9 cellular contexts compared by ENCODE assay signal in genomic region chr12:53221203-53222076, GRCh38. TPM values are rescaled to one million over a fixed set of nuclear protein-coding genes. Genes with fewer than 3 reads are reported as not detected.
DNase-seq lines count a peak whose midpoint lies in the region; ATAC-seq, FAIRE-seq and TF ChIP-seq lines count a peak whose summit lies in the region.
"Had no signal": no experiment of that assay in that cellular context is flagged by ENCODE, and none has a peak within 500 bp of the region (broad histone marks: within the 10 kb centered on the region; RNA-seq: fewer than 3 reads in every experiment).

No MANE protein-coding gene starts in this region.

- no peaks in the 10 kb centered on the region for H3K9me3 ChIP-seq in HepG2 (ENCODE audit: low read length)

- H3K79me2 ChIP-seq in HepG2 (ENCODE audit: insufficient read depth, low read length), result no peaks in the 10 kb centered on the region

- BruUV-seq in Calu3 (replicated peaks; lab: Mats Ljungman, UMichigan), result no TSS peak
- TSS peak; percentile 73 for BruUV-seq in HepG2 (replicated peaks; lab: Mats Ljungman, UMichigan)

- TF ChIP-seq POLR2A in HepG2 (IDR thresholded peaks at IDR 0.05; ENCODE audit: insufficient read depth in 1 of 2, low read depth in 2 of 2, low read length in 2 of 2), result peak; percentile 51 to 67

- ATAC-seq in GM19397 (IDR thresholded peaks at IDR 0.05; ENCODE audit: unreplicated experiment), result peak; percentile 30
- peak; percentile 70 for ATAC-seq in HepG2
- ATAC-seq in GM18858 (IDR thresholded peaks at IDR 0.05; ENCODE audit: unreplicated experiment), result no peak

- peak overlapping the region; percentile 75 to 89 (median 89) for H3K4me3 ChIP-seq in HepG2 (replicated peaks in 1 of 3; ENCODE audit: insufficient read depth in 1 of 3, low read depth in 2 of 3, low read length in 3 of 3)

- H3K27ac Mint-ChIP-seq in Calu3 (ENCODE audit: unreplicated experiment), result peak overlapping the region; percentile 98

- H3K4me1 Mint-ChIP-seq in Calu3 (ENCODE audit: low read depth, unreplicated experiment), result peaks cover 57% of the 10 kb centered on the region

- no peak overlapping the region for H2AFZ ChIP-seq in HepG2 (ENCODE audit: low read length)

- peaks cover 40% of the 10 kb centered on the region for H3K36me3 Mint-ChIP-seq in Calu3 (ENCODE audit: insufficient read depth, unreplicated experiment)

- TF ChIP-seq CTCF in Calu3 (IDR thresholded peaks at IDR 0.05; ENCODE audit: unreplicated experiment) (no peak), HepG2 (CRISPR knock-in tag; IDR thresholded peaks at IDR 0.05) (peak; percentile 70)

- TF ChIP-seq EP300 in HepG2 (IDR thresholded peaks at IDR 0.05; ENCODE audit: low read depth in 2 of 2, low read length in 2 of 2), result no peak
- no peak for TF ChIP-seq EP300 in HepG2 (CRISPR knock-in tag; IDR thresholded peaks at IDR 0.05; ENCODE audit: borderline replicate concordance)

- no peaks in the 10 kb centered on the region for H3K36me3 ChIP-seq in HepG2 (replicated peaks in 1 of 2; ENCODE audit: control insufficient read depth in 1 of 2, insufficient read depth in 2 of 2, low read length in 2 of 2)

- in situ Hi-C loops in HepG2 (cut with HindIII; ENCODE audit: extremely low pct_ligation_motif_present, low pct_unique_long_range_greater_than_20kb), result no loop called here

- peak overlapping the region; percentile 88 for H3K27ac ChIP-seq in HepG2 (ENCODE audit: extremely low read length, insufficient read depth, low read length)

- H3K4me3 Mint-ChIP-seq in Calu3 (ENCODE audit: low read depth, unreplicated experiment), result peak overlapping the region; percentile 85

- H3K9ac ChIP-seq in HepG2 (ENCODE audit: insufficient read depth, low read depth, low read length), result peak overlapping the region; percentile 85

- no peaks in the 10 kb centered on the region for H4K20me1 ChIP-seq in HepG2 (ENCODE audit: insufficient read depth, low read length)

- POLR2A ChIA-PET in HepG2 (lab: Yijun Ruan, JAX), result interaction anchor here (2.1 to 3.7 kb wide), 5 partner anchors 9 to 119 kb away, joined by 7 to 17 read pairs (median 14); partner anchors contain the start of genes AAAS, PFDN5 and SOAT2

- intact Hi-C loops in Calu3 (cut with micrococcal nuclease; ENCODE audit: unreplicated experiment), result no loop called here
- intact Hi-C loops in HepG2 (cut with micrococcal nuclease; ENCODE audit: unreplicated experiment), result loop anchor here (5.0 kb wide), 1 partner anchor 76 kb away; the partner anchor contains the start of genes MYG1 and PFDN5

- H3K9me3 Mint-ChIP-seq in Calu3 (ENCODE audit: low read depth, unreplicated experiment), result no peaks in the 10 kb centered on the region

- H3K4me1 ChIP-seq in HepG2 (ENCODE audit: insufficient read depth, low read length), result peaks cover 66% of the 10 kb centered on the region

- H3K27me3 Mint-ChIP-seq in Calu3 (ENCODE audit: unreplicated experiment), result no peaks in the 10 kb centered on the region

- peaks cover 0 to 23% of the 10 kb centered on the region in 2 experiments; a peak in 4 of 5 replicates for H3K27me3 ChIP-seq in HepG2 (ENCODE audit: control insufficient read depth in 1 of 2, insufficient read depth in 2 of 2, low read length in 2 of 2)

- CTCF ChIA-PET in Calu3 (lab: Charles Lee) (interaction anchor here (0.6 to 1.0 kb wide), 2 partner anchors 9 to 46 kb away, joined by 5 to 8 read pairs; partner anchors contain the start of gene ESPL1), HepG2 (lab: Yijun Ruan, JAX; ENCODE audit: low intra/inter-chr PET ratio, low total read pairs) (no interaction called here)

- 3% methylated on average over 25 of the region's 71 CpGs for WGBS in HepG2 (ENCODE audit: low lambda C conversion rate)

- DNase-seq in Calu3 (peak; percentile 74), HTR-8/SVneo (ENCODE audit: insufficient read length, low spot score) (peak; percentile 77), T1000 (lab: John Stamatoyannopoulos, UW) (peak; percentile 49), dermis blood vessel endothelial cell (peak; percentile 66), HepG2 (ENCODE audit: low spot score) (peak; percentile 77)
- peak; percentile 53 for DNase-seq in stimulated activated naive CD4-positive, alpha-beta T cell treated with Interleukin-2 at 50 U/mL for 16 hours (lab: John Stamatoyannopoulos, UW)

- FAIRE-seq in HTR-8/SVneo (lab: Jason Lieb, UNC), result no peak
- FAIRE-seq in HepG2 (lab: Jason Lieb, UNC), result no peak
- FAIRE-seq: endometrium had no signal

- peak overlapping the region; percentile 100 for H3K4me2 ChIP-seq in HepG2 (ENCODE audit: low read depth, low read length)

- TF ChIP-seq RAD21 in HepG2 (CRISPR knock-in tag; IDR thresholded peaks at IDR 0.05), result peak; percentile 26; the same call in 1 of the 2 replicates

RNA-seq across cellular contexts. Expression of gene RARG, which starts 10.6 kb away (rescaled TPM):
- total RNA-seq in Calu3 (2022) (36.7 and 43.0 TPM in 2 replicates), dermis blood vessel endothelial cell (11.7 and 17.7 TPM in 2 replicates), HepG2 (2016; rRNA removed; fragmentation: Illumina TruSeq; extraction: Trizol) (0.77 and 0.91 TPM in 2 replicates)
- 0.18 and 0.91 TPM in 2 replicates for total RNA-seq in HepG2 (2016; cell fraction: cytosol; rRNA removed; fragmentation: Illumina TruSeq; extraction: Trizol; ENCODE audit: low read depth)
- 0.49 and 1.3 TPM in 2 replicates for total RNA-seq in HepG2 (2016; cell fraction: insoluble cytoplasmic fraction; rRNA removed; fragmentation: Illumina TruSeq; extraction: Trizol)
- total RNA-seq in HepG2 (2016; cell fraction: membrane; rRNA removed; fragmentation: Illumina TruSeq; extraction: Trizol), result 0.90 and 1.1 TPM in 2 replicates
- total RNA-seq in HepG2 (2016; cell fraction: nucleus; rRNA removed; fragmentation: Illumina TruSeq; extraction: Trizol), result 0.72 and 1.5 TPM in 2 replicates
- 1.5 and 1.6 TPM in 2 replicates for polyA plus RNA-seq in HepG2 (2011; rRNA removed)
- polyA plus RNA-seq in HepG2 (2011; cell fraction: cytosol; rRNA removed), result 0.87 and 1.9 TPM in 2 replicates
- polyA plus RNA-seq in HepG2 (2011; cell fraction: nucleus; rRNA removed), result 3.2 and 4.1 TPM in 2 replicates
- polyA plus RNA-seq in HepG2 (2012), result 0.89 and 0.92 TPM in 2 replicates
- polyA plus RNA-seq in HepG2 (2016; cell fraction: cytosol; fragmentation: Illumina TruSeq; extraction: Trizol; ENCODE audit: low read depth), result 0.21 and 0.27 TPM in 2 replicates
- 1.0 and 1.1 TPM in 2 replicates for polyA plus RNA-seq in HepG2 (2016; cell fraction: insoluble cytoplasmic fraction; fragmentation: Illumina TruSeq; extraction: Trizol; ENCODE audit: low read depth)
- polyA plus RNA-seq in HepG2 (2016; cell fraction: membrane; fragmentation: Illumina TruSeq; extraction: Trizol; ENCODE audit: low read depth), result 0.57 and 0.81 TPM in 2 replicates
- polyA plus RNA-seq in HepG2 (2016; cell fraction: nucleus; fragmentation: Illumina TruSeq; extraction: Trizol; ENCODE audit: insufficient read depth, low read depth), result 2.2 and 2.3 TPM in 2 replicates
- polyA minus RNA-seq in HepG2 (2011; rRNA and poly(A)+ RNA removed; ENCODE audit: low replicate concordance), result 4.0 and 33.4 TPM in 2 replicates
- 0.99 and 1.1 TPM in 2 replicates for polyA minus RNA-seq in HepG2 (2011; cell fraction: cytosol; rRNA and poly(A)+ RNA removed)
- polyA minus RNA-seq in HepG2 (2011; cell fraction: nucleus; rRNA and poly(A)+ RNA removed), result 0.25 and 1.7 TPM in 2 replicates

RNA-seq across cellular contexts. Expression of gene ITGB7, which starts 14.4 kb away (rescaled TPM):
- 4.3 and 5.0 TPM in 2 replicates for total RNA-seq in Calu3 (2022)
- total RNA-seq in dermis blood vessel endothelial cell, result 0.19 and 0.34 TPM in 2 replicates
- 0.13 and 0.18 TPM in 2 replicates for total RNA-seq in HepG2 (2016; rRNA removed; fragmentation: Illumina TruSeq; extraction: Trizol)
- total RNA-seq in HepG2 (2016; cell fraction: cytosol; rRNA removed; fragmentation: Illumina TruSeq; extraction: Trizol; ENCODE audit: low read depth), result not detected in 2 replicates
- 0.32 TPM in 1 of 2 replicates, not detected in the other for total RNA-seq in HepG2 (2016; cell fraction: insoluble cytoplasmic fraction; rRNA removed; fragmentation: Illumina TruSeq; extraction: Trizol)
- total RNA-seq in HepG2 (2016; cell fraction: membrane; rRNA removed; fragmentation: Illumina TruSeq; extraction: Trizol), result not detected in 2 replicates
- not detected in 2 replicates for total RNA-seq in HepG2 (2016; cell fraction: nucleus; rRNA removed; fragmentation: Illumina TruSeq; extraction: Trizol)
- 0.14 and 0.16 TPM in 2 replicates for polyA plus RNA-seq in HepG2 (2011; rRNA removed)
- 0.09 and 0.13 TPM in 2 replicates for polyA plus RNA-seq in HepG2 (2011; cell fraction: cytosol; rRNA removed)
- 0.39 and 0.40 TPM in 2 replicates for polyA plus RNA-seq in HepG2 (2011; cell fraction: nucleus; rRNA removed)
- polyA plus RNA-seq in HepG2 (2012), result 0.20 and 0.30 TPM in 2 replicates
- not detected in 2 replicates for polyA plus RNA-seq in HepG2 (2016; cell fraction: cytosol; fragmentation: Illumina TruSeq; extraction: Trizol; ENCODE audit: low read depth)
- polyA plus RNA-seq in HepG2 (2016; cell fraction: insoluble cytoplasmic fraction; fragmentation: Illumina TruSeq; extraction: Trizol; ENCODE audit: low read depth), result 0.33 TPM in 1 of 2 replicates, not detected in the other
- not detected in 2 replicates for polyA plus RNA-seq in HepG2 (2016; cell fraction: membrane; fragmentation: Illumina TruSeq; extraction: Trizol; ENCODE audit: low read depth)
- 0.20 TPM in 1 of 2 replicates, not detected in the other for polyA plus RNA-seq in HepG2 (2016; cell fraction: nucleus; fragmentation: Illumina TruSeq; extraction: Trizol; ENCODE audit: insufficient read depth, low read depth)
- 0.40 and 2.6 TPM in 2 replicates for polyA minus RNA-seq in HepG2 (2011; rRNA and poly(A)+ RNA removed; ENCODE audit: low replicate concordance)
- polyA minus RNA-seq in HepG2 (2011; cell fraction: cytosol; rRNA and poly(A)+ RNA removed), result not detected in 2 replicates
- not detected in 2 replicates for polyA minus RNA-seq in HepG2 (2011; cell fraction: nucleus; rRNA and poly(A)+ RNA removed)

RNA-seq across cellular contexts. Expression of gene CSAD, which starts 40.7 kb away (rescaled TPM):
- total RNA-seq in Calu3 (2022) (12.2 and 24.0 TPM in 2 replicates), dermis blood vessel endothelial cell (2.9 and 6.5 TPM in 2 replicates), HepG2 (2016; rRNA removed; fragmentation: Illumina TruSeq; extraction: Trizol) (2.7 and 7.2 TPM in 2 replicates)
- total RNA-seq in HepG2 (2016; cell fraction: cytosol; rRNA removed; fragmentation: Illumina TruSeq; extraction: Trizol; ENCODE audit: low read depth), result 3.9 and 6.0 TPM in 2 replicates
- total RNA-seq in HepG2 (2016; cell fraction: insoluble cytoplasmic fraction; rRNA removed; fragmentation: Illumina TruSeq; extraction: Trizol), result 1.3 and 7.7 TPM in 2 replicates
- 2.3 TPM in 2 replicates for total RNA-seq in HepG2 (2016; cell fraction: membrane; rRNA removed; fragmentation: Illumina TruSeq; extraction: Trizol)
- total RNA-seq in HepG2 (2016; cell fraction: nucleus; rRNA removed; fragmentation: Illumina TruSeq; extraction: Trizol), result 12.9 and 16.2 TPM in 2 replicates
- 23.5 and 25.2 TPM in 2 replicates for polyA plus RNA-seq in HepG2 (2011; rRNA removed)
- polyA plus RNA-seq in HepG2 (2011; cell fraction: cytosol; rRNA removed), result 4.3 and 5.6 TPM in 2 replicates
- 112 and 125 TPM in 2 replicates for polyA plus RNA-seq in HepG2 (2011; cell fraction: nucleus; rRNA removed)
- polyA plus RNA-seq in HepG2 (2012), result 10.0 and 10.8 TPM in 2 replicates
- polyA plus RNA-seq in HepG2 (2016; cell fraction: cytosol; fragmentation: Illumina TruSeq; extraction: Trizol; ENCODE audit: low read depth), result 0.41 and 0.44 TPM in 2 replicates
- 2.9 and 3.3 TPM in 2 replicates for polyA plus RNA-seq in HepG2 (2016; cell fraction: insoluble cytoplasmic fraction; fragmentation: Illumina TruSeq; extraction: Trizol; ENCODE audit: low read depth)
- polyA plus RNA-seq in HepG2 (2016; cell fraction: membrane; fragmentation: Illumina TruSeq; extraction: Trizol; ENCODE audit: low read depth), result 1.2 TPM in 2 replicates
- 64.6 and 67.6 TPM in 2 replicates for polyA plus RNA-seq in HepG2 (2016; cell fraction: nucleus; fragmentation: Illumina TruSeq; extraction: Trizol; ENCODE audit: insufficient read depth, low read depth)
- 12.1 and 29.8 TPM in 2 replicates for polyA minus RNA-seq in HepG2 (2011; rRNA and poly(A)+ RNA removed; ENCODE audit: low replicate concordance)
- 1.8 and 1.9 TPM in 2 replicates for polyA minus RNA-seq in HepG2 (2011; cell fraction: cytosol; rRNA and poly(A)+ RNA removed)
- polyA minus RNA-seq in HepG2 (2011; cell fraction: nucleus; rRNA and poly(A)+ RNA removed), result 20.1 and 26.4 TPM in 2 replicates

RNA-seq across cellular contexts. Expression of gene ZNF740, which starts 40.9 kb away (rescaled TPM):
- total RNA-seq in Calu3 (2022) (30.3 and 32.7 TPM in 2 replicates), dermis blood vessel endothelial cell (13.0 and 14.5 TPM in 2 replicates), HepG2 (2016; rRNA removed; fragmentation: Illumina TruSeq; extraction: Trizol) (15.0 and 16.9 TPM in 2 replicates)
- 2.4 and 4.8 TPM in 2 replicates for total RNA-seq in HepG2 (2016; cell fraction: cytosol; rRNA removed; fragmentation: Illumina TruSeq; extraction: Trizol; ENCODE audit: low read depth)
- total RNA-seq in HepG2 (2016; cell fraction: insoluble cytoplasmic fraction; rRNA removed; fragmentation: Illumina TruSeq; extraction: Trizol), result 13.9 and 16.1 TPM in 2 replicates
- 11.3 and 11.8 TPM in 2 replicates for total RNA-seq in HepG2 (2016; cell fraction: membrane; rRNA removed; fragmentation: Illumina TruSeq; extraction: Trizol)
- 20.9 and 23.7 TPM in 2 replicates for total RNA-seq in HepG2 (2016; cell fraction: nucleus; rRNA removed; fragmentation: Illumina TruSeq; extraction: Trizol)
- 19.0 and 22.0 TPM in 2 replicates for polyA plus RNA-seq in HepG2 (2011; rRNA removed)
- polyA plus RNA-seq in HepG2 (2011; cell fraction: cytosol; rRNA removed), result 7.2 and 8.9 TPM in 2 replicates
- 49.3 and 50.2 TPM in 2 replicates for polyA plus RNA-seq in HepG2 (2011; cell fraction: nucleus; rRNA removed)
- 15.4 and 16.5 TPM in 2 replicates for polyA plus RNA-seq in HepG2 (2012)
- 1.4 and 2.0 TPM in 2 replicates for polyA plus RNA-seq in HepG2 (2016; cell fraction: cytosol; fragmentation: Illumina TruSeq; extraction: Trizol; ENCODE audit: low read depth)
- polyA plus RNA-seq in HepG2 (2016; cell fraction: insoluble cytoplasmic fraction; fragmentation: Illumina TruSeq; extraction: Trizol; ENCODE audit: low read depth), result 11.3 and 12.0 TPM in 2 replicates
- 4.1 and 5.8 TPM in 2 replicates for polyA plus RNA-seq in HepG2 (2016; cell fraction: membrane; fragmentation: Illumina TruSeq; extraction: Trizol; ENCODE audit: low read depth)
- polyA plus RNA-seq in HepG2 (2016; cell fraction: nucleus; fragmentation: Illumina TruSeq; extraction: Trizol; ENCODE audit: insufficient read depth, low read depth), result 21.2 and 25.1 TPM in 2 replicates
- polyA minus RNA-seq in HepG2 (2011; rRNA and poly(A)+ RNA removed; ENCODE audit: low replicate concordance), result 41.0 and 77.8 TPM in 2 replicates
- 8.4 and 10.6 TPM in 2 replicates for polyA minus RNA-seq in HepG2 (2011; cell fraction: cytosol; rRNA and poly(A)+ RNA removed)
- 91.4 and 93.6 TPM in 2 replicates for polyA minus RNA-seq in HepG2 (2011; cell fraction: nucleus; rRNA and poly(A)+ RNA removed)

RNA-seq across cellular contexts. Expression of gene ESPL1, which starts 46.7 kb away (rescaled TPM):
- total RNA-seq in Calu3 (2022), result 24.3 and 31.1 TPM in 2 replicates
- 4.8 and 16.5 TPM in 2 replicates for total RNA-seq in dermis blood vessel endothelial cell
- total RNA-seq in HepG2 (2016; rRNA removed; fragmentation: Illumina TruSeq; extraction: Trizol), result 11.5 and 11.6 TPM in 2 replicates
- 2.5 and 2.8 TPM in 2 replicates for total RNA-seq in HepG2 (2016; cell fraction: cytosol; rRNA removed; fragmentation: Illumina TruSeq; extraction: Trizol; ENCODE audit: low read depth)
- 11.5 and 12.0 TPM in 2 replicates for total RNA-seq in HepG2 (2016; cell fraction: insoluble cytoplasmic fraction; rRNA removed; fragmentation: Illumina TruSeq; extraction: Trizol)
- 3.1 and 4.2 TPM in 2 replicates for total RNA-seq in HepG2 (2016; cell fraction: membrane; rRNA removed; fragmentation: Illumina TruSeq; extraction: Trizol)
- 16.7 and 24.8 TPM in 2 replicates for total RNA-seq in HepG2 (2016; cell fraction: nucleus; rRNA removed; fragmentation: Illumina TruSeq; extraction: Trizol)
- 5.3 and 5.8 TPM in 2 replicates for polyA plus RNA-seq in HepG2 (2011; rRNA removed)
- 1.9 and 3.3 TPM in 2 replicates for polyA plus RNA-seq in HepG2 (2011; cell fraction: cytosol; rRNA removed)
- 22.2 and 36.2 TPM in 2 replicates for polyA plus RNA-seq in HepG2 (2011; cell fraction: nucleus; rRNA removed)
- polyA plus RNA-seq in HepG2 (2012), result 2.4 and 4.2 TPM in 2 replicates
- 0.60 and 0.89 TPM in 2 replicates for polyA plus RNA-seq in HepG2 (2016; cell fraction: cytosol; fragmentation: Illumina TruSeq; extraction: Trizol; ENCODE audit: low read depth)
- polyA plus RNA-seq in HepG2 (2016; cell fraction: insoluble cytoplasmic fraction; fragmentation: Illumina TruSeq; extraction: Trizol; ENCODE audit: low read depth), result 5.1 and 8.7 TPM in 2 replicates
- 1.7 and 1.8 TPM in 2 replicates for polyA plus RNA-seq in HepG2 (2016; cell fraction: membrane; fragmentation: Illumina TruSeq; extraction: Trizol; ENCODE audit: low read depth)
- polyA plus RNA-seq in HepG2 (2016; cell fraction: nucleus; fragmentation: Illumina TruSeq; extraction: Trizol; ENCODE audit: insufficient read depth, low read depth), result 41.3 and 46.0 TPM in 2 replicates
- polyA minus RNA-seq in HepG2 (2011; rRNA and poly(A)+ RNA removed; ENCODE audit: low replicate concordance), result 14.1 and 75.7 TPM in 2 replicates
- 2.5 and 3.9 TPM in 2 replicates for polyA minus RNA-seq in HepG2 (2011; cell fraction: cytosol; rRNA and poly(A)+ RNA removed)
- polyA minus RNA-seq in HepG2 (2011; cell fraction: nucleus; rRNA and poly(A)+ RNA removed), result 13.1 and 16.0 TPM in 2 replicates
